In the genomic region with DNA sequence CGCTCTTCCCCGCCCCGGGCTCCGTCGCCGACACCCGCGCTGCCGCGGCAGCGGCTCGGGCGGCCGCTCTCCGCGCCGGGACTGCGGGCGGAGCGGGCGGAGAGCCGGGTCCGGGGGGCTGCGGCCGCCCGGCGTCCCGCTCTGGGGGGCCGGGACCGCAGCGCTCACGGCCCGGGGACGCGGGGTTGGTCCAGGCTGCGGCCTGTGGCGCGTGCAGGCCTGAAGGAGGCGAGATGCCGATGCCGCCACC, we compare ENCODE assay signal across 8 cellular contexts.
A peak's percentile ranks its signal among the peaks of the same experiment; 100 is the strongest.
DNase-seq lines count a peak whose midpoint lies in the region; ATAC-seq and TF ChIP-seq lines count a peak whose summit lies in the region.

No MANE protein-coding gene starts in this region.

- H3K9me3 ChIP-seq in iPS-15b (ENCODE audit: control insufficient read depth, insufficient read depth, low read length), result no peaks in the 10 kb centered on the region

- H3K4me1 Mint-ChIP-seq in stimulated activated effector memory CD8-positive, alpha-beta T cell treated with anti-CD3 and anti-CD28 coated beads, Interleukin-12 subunit alpha, Interleukin-12 subunit beta, amount 100 ng/mL, for 72 hours, result peaks cover 46% of the 10 kb centered on the region

- peak overlapping the region; percentile 82 for H3K4me3 ChIP-seq in WI38 (ENCODE audit: low read depth, low read length)
- peak overlapping the region; percentile 88 for H3K4me3 ChIP-seq in iPS-15b (ENCODE audit: low read depth, low read length)

- no peak for DNase-seq in stimulated activated effector memory CD8-positive, alpha-beta T cell treated with anti-CD3 and anti-CD28 coated beads, Interleukin-12 subunit alpha, Interleukin-12 subunit beta, amount 100 ng/mL, for 72 hours (ENCODE audit: low spot score in 2 of 2)
- no peak for DNase-seq in NCI-H146 treated with DMSO at 0.1 percent for 48 hours (lab: John Stamatoyannopoulos, UW; ENCODE audit: unreplicated experiment)
- no peak for DNase-seq in activated CD4-positive, alpha-beta T cell treated with anti-CD3 and anti-CD28 coated beads for 48 hours

- no peak overlapping the region for H3K27ac Mint-ChIP-seq in stimulated activated effector memory CD8-positive, alpha-beta T cell treated with anti-CD3 and anti-CD28 coated beads, Interleukin-12 subunit alpha, Interleukin-12 subunit beta, amount 100 ng/mL, for 72 hours

- no peak for TF ChIP-seq CTCF in WI38 (IDR thresholded peaks at IDR 0.05; ENCODE audit: low read depth, low read length)

- no peaks in the 10 kb centered on the region for H3K9me3 Mint-ChIP-seq in stimulated activated effector memory CD8-positive, alpha-beta T cell treated with anti-CD3 and anti-CD28 coated beads, Interleukin-12 subunit alpha, Interleukin-12 subunit beta, amount 100 ng/mL, for 72 hours

- H3K36me3 ChIP-seq in iPS-15b (ENCODE audit: control insufficient read depth, insufficient read depth, low read length), result no peaks in the 10 kb centered on the region

- peak; percentile 50 for ATAC-seq in GM19324 (IDR thresholded peaks at IDR 0.05; ENCODE audit: low FRiP score, unreplicated experiment)
- ATAC-seq in stimulated activated effector memory CD8-positive, alpha-beta T cell treated with anti-CD3 and anti-CD28 coated beads, Interleukin-12 subunit alpha, Interleukin-12 subunit beta, amount 100 ng/mL, for 72 hours, result no peak
- ATAC-seq in HG02678 (IDR thresholded peaks at IDR 0.05; ENCODE audit: unreplicated experiment), result no peak
- no peak for ATAC-seq in HG03097 (IDR thresholded peaks at IDR 0.05; ENCODE audit: low FRiP score, unreplicated experiment)

- H3K27me3 ChIP-seq in iPS-15b (ENCODE audit: control insufficient read depth, insufficient read depth, low read length), result no peaks in the 10 kb centered on the region

- H3K4me3 Mint-ChIP-seq in stimulated activated effector memory CD8-positive, alpha-beta T cell treated with anti-CD3 and anti-CD28 coated beads, Interleukin-12 subunit alpha, Interleukin-12 subunit beta, amount 100 ng/mL, for 72 hours, result peak overlapping the region; percentile 94

- peaks cover 38% of the 10 kb centered on the region for H3K4me1 ChIP-seq in iPS-15b (ENCODE audit: control insufficient read depth, insufficient read depth, low read length)

- peak overlapping the region; percentile 13 for H3K9ac ChIP-seq in iPS-15b (ENCODE audit: low read depth, low read length)

- peaks cover 8% of the 10 kb centered on the region for H3K36me3 Mint-ChIP-seq in stimulated activated effector memory CD8-positive, alpha-beta T cell treated with anti-CD3 and anti-CD28 coated beads, Interleukin-12 subunit alpha, Interleukin-12 subunit beta, amount 100 ng/mL, for 72 hours
